In the genomic region with DNA sequence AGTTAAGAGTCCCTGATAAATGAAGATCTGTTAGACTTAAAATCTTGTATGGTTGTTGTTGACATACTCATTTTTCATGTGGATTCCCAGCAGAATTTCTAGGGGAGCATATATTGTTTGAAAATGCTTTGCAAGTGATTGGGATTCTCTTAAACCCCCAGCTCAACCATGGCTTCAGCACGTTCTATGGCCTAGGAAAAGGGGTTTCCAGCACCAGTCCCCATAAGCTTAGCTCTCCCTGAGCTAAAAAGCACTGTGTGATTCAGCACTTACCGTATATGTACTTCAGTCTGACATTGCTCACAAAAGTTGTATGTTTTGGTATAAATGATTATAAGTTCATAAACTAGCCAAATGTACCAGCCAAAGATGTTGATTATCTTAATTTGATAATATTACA, we compare ENCODE assay signal across 19 cellular contexts.
"Had no signal": no experiment of that assay in that cellular context is flagged by ENCODE, and none has a peak within 500 bp of the region (broad histone marks: within the 10 kb centered on the region; RNA-seq: fewer than 3 reads in every experiment).

No MANE protein-coding gene starts in this region.

- DNase-seq: activated CD4-positive, alpha-beta T cell treated with anti-CD3 and anti-CD28 coated beads, Interleukin-2, amount 50 U/mL, for 1 hour; activated naive CD4-positive, alpha-beta T cell treated with anti-CD3 and anti-CD28 coated beads for 36 hours; brain microvascular endothelial cell; cortex of kidney; effector CD4-positive, alpha-beta T cell; foreskin fibroblast; glutamatergic neuron; hypothalamus; left ventricle myocardium superior; mucosa of descending colon; nucleus accumbens; posterior cingulate gyrus; retina; stimulated activated CD4-positive, alpha-beta T cell treated with anti-CD3 and anti-CD28 coated beads, Interleukin-12 subunit alpha, Interleukin-12 subunit beta, amount 100 ng/mL, for 4 hours; stimulated activated CD4-positive, alpha-beta T cell treated with anti-CD3 and anti-CD28 coated beads, Interleukin-2, amount 100 ng/mL, for 24 hours; thyroid gland had no signal

- H3K4me1 Mint-ChIP-seq: memory B cell, nephron, WTC11 had no signal

- H3K27ac Mint-ChIP-seq: activated naive CD4-positive, alpha-beta T cell treated with anti-CD3 and anti-CD28 coated beads for 36 hours; memory B cell; nephron; WTC11 had no signal

- ATAC-seq: left ventricle myocardium superior, mucosa of descending colon, WTC11 had no signal

- H3K4me3 Mint-ChIP-seq: activated naive CD4-positive, alpha-beta T cell treated with anti-CD3 and anti-CD28 coated beads for 36 hours; memory B cell; nephron; WTC11 had no signal

- H3K9me3 ChIP-seq: mucosa of descending colon, thyroid gland had no signal

- H3K4me1 ChIP-seq: thyroid gland had no signal

- H3K4me3 ChIP-seq: mucosa of descending colon, thyroid gland had no signal

- H3K9me3 Mint-ChIP-seq: activated naive CD4-positive, alpha-beta T cell treated with anti-CD3 and anti-CD28 coated beads for 36 hours; memory B cell; nephron; WTC11 had no signal

- H3K36me3 ChIP-seq: brain microvascular endothelial cell had no signal

- H3K27me3 Mint-ChIP-seq: memory B cell had no signal

- H3K27me3 ChIP-seq: brain microvascular endothelial cell, thyroid gland had no signal
